Comparison of ENCODE assay signal across 12 cellular contexts in genomic region chr3:40192628-40193027, GRCh38.
"Had no signal": no experiment of that assay in that cellular context is flagged by ENCODE, and none has a peak within 500 bp of the region (broad histone marks: within the 10 kb centered on the region; RNA-seq: fewer than 3 reads in every experiment).

No MANE protein-coding gene starts in this region.

- H3K4me3 ChIP-seq: gastroesophageal sphincter, pancreas, thoracic aorta had no signal

- H3K36me3 Mint-ChIP-seq: activated naive CD8-positive, alpha-beta T cell treated with anti-CD3 and anti-CD28 coated beads, Interleukin-2, amount 10 ng/mL, durations not matched to agents 7 days and 5 days had no signal

- H3K4me3 Mint-ChIP-seq: activated CD4-positive, alpha-beta T cell treated with anti-CD3 and anti-CD28 coated beads, Interleukin-2, amount 10 ng/mL, durations not matched to agents 7 days and 5 days; activated naive CD8-positive, alpha-beta T cell treated with anti-CD3 and anti-CD28 coated beads, Interleukin-2, amount 10 ng/mL, durations not matched to agents 7 days and 5 days; neural crest cell had no signal

- H3K36me3 ChIP-seq: brain microvascular endothelial cell, gastroesophageal sphincter, pancreas, thoracic aorta had no signal

- H3K9me3 Mint-ChIP-seq: activated CD4-positive, alpha-beta T cell treated with anti-CD3 and anti-CD28 coated beads, Interleukin-2, amount 10 ng/mL, durations not matched to agents 7 days and 5 days; activated naive CD8-positive, alpha-beta T cell treated with anti-CD3 and anti-CD28 coated beads, Interleukin-2, amount 10 ng/mL, durations not matched to agents 7 days and 5 days; neural crest cell had no signal

- DNase-seq: activated CD4-positive, alpha-beta T cell treated with anti-CD3 and anti-CD28 coated beads, Interleukin-2, amount 10 ng/mL, durations not matched to agents 7 days and 5 days; activated naive CD8-positive, alpha-beta T cell treated with anti-CD3 and anti-CD28 coated beads, Interleukin-2, amount 10 ng/mL, durations not matched to agents 7 days and 5 days; activated T-cell treated with anti-CD3 and anti-CD28 coated beads for 4 hours; stimulated activated CD4-positive, alpha-beta T cell treated with anti-CD3 and anti-CD28 coated beads, Interleukin-2, amount 100 ng/mL, for 24 hours had no signal

- H3K4me1 ChIP-seq: gastroesophageal sphincter, pancreas had no signal

- H3K4me1 Mint-ChIP-seq: activated CD4-positive, alpha-beta T cell treated with anti-CD3 and anti-CD28 coated beads, Interleukin-2, amount 10 ng/mL, durations not matched to agents 7 days and 5 days; activated naive CD8-positive, alpha-beta T cell treated with anti-CD3 and anti-CD28 coated beads, Interleukin-2, amount 10 ng/mL, durations not matched to agents 7 days and 5 days; neural crest cell had no signal

- H3K27me3 ChIP-seq: brain microvascular endothelial cell, gastroesophageal sphincter, pancreas had no signal

- H3K9me3 ChIP-seq: gastroesophageal sphincter, pancreas, thoracic aorta had no signal

- FAIRE-seq: keratinocyte, pancreas, TTC549 had no signal

- ATAC-seq: gastroesophageal sphincter had no signal

- H3K27ac ChIP-seq: brain microvascular endothelial cell, epithelial cell of prostate, gastroesophageal sphincter, pancreas, thoracic aorta had no signal

- H3K27ac Mint-ChIP-seq: activated CD4-positive, alpha-beta T cell treated with anti-CD3 and anti-CD28 coated beads, Interleukin-2, amount 10 ng/mL, durations not matched to agents 7 days and 5 days; activated naive CD8-positive, alpha-beta T cell treated with anti-CD3 and anti-CD28 coated beads, Interleukin-2, amount 10 ng/mL, durations not matched to agents 7 days and 5 days had no signal
